18 cellular contexts compared by ENCODE assay signal in the genomic region with DNA sequence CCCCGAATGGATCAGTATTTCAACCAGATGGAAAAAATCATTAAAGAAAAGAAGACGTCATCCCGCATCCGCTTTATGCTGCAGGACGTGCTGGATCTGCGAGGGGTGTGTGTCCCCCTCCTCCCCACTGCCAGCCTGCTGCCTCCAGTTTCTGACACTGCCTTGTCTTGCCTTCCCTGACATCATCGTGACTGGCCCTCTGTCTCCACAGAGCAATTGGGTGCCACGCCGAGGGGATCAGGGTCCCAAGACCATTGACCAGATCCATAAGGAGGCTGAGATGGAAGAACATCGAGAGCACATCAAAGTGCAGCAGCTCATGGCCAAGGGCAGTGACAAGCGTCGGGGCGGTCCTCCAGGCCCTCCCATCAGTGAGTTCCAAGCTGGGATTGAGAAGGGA. TPM values are rescaled to one million over a fixed set of nuclear protein-coding genes. Genes with fewer than 3 reads are reported as not detected.
A peak's percentile ranks its signal among the peaks of the same experiment; 100 is the strongest.
DNase-seq lines count a peak whose midpoint lies in the region; ATAC-seq and TF ChIP-seq lines count a peak whose summit lies in the region.
"Had no signal": no experiment of that assay in that cellular context is flagged by ENCODE, and none has a peak within 500 bp of the region (broad histone marks: within the 10 kb centered on the region; RNA-seq: fewer than 3 reads in every experiment).

No MANE protein-coding gene starts in this region.

- H3K27ac ChIP-seq in RWPE1 (peak overlapping the region; percentile 26), osteoblast (ENCODE audit: low read depth, low read length) (no peak overlapping the region)
- H3K27ac ChIP-seq: pancreas, SJSA1 had no signal

- no peaks in the 10 kb centered on the region for H3K27me3 ChIP-seq in osteoblast (ENCODE audit: insufficient read depth, low read length)
- H3K27me3 ChIP-seq: pancreas, SJSA1, testis had no signal

- POLR2A ChIA-PET in RWPE1 (lab: Yijun Ruan, JAX; ENCODE audit: low non-redundant PET), result no interaction called here

- H3K36me3 Mint-ChIP-seq in activated naive CD4-positive, alpha-beta T cell treated with anti-CD3 and anti-CD28 coated beads, Interleukin-2, amount 50 U/mL, for 24 hours, result peaks cover 40% of the 10 kb centered on the region

- no peak overlapping the region for H3K27ac Mint-ChIP-seq in activated naive CD4-positive, alpha-beta T cell treated with anti-CD3 and anti-CD28 coated beads, Interleukin-2, amount 50 U/mL, for 24 hours

- H3K27me3 Mint-ChIP-seq in activated naive CD4-positive, alpha-beta T cell treated with anti-CD3 and anti-CD28 coated beads, Interleukin-2, amount 50 U/mL, for 24 hours, result no peaks in the 10 kb centered on the region

- peaks cover 100% of the 10 kb centered on the region for H3K36me3 ChIP-seq in osteoblast (ENCODE audit: insufficient read depth, low read length)

- CTCF ChIA-PET in RWPE1 (lab: Yijun Ruan, JAX), result no interaction called here

- H3K4me1 Mint-ChIP-seq in activated naive CD4-positive, alpha-beta T cell treated with anti-CD3 and anti-CD28 coated beads, Interleukin-2, amount 50 U/mL, for 24 hours, result peaks cover 15% of the 10 kb centered on the region

- H3K9me3 Mint-ChIP-seq in activated naive CD4-positive, alpha-beta T cell treated with anti-CD3 and anti-CD28 coated beads, Interleukin-2, amount 50 U/mL, for 24 hours, result no peaks in the 10 kb centered on the region

- DNase-seq in activated naive CD4-positive, alpha-beta T cell (lab: John Stamatoyannopoulos, UW), result no peak
- DNase-seq in RWPE1 (ENCODE audit: low spot score) (no peak), osteoblast (ENCODE audit: insufficient read length, low spot score, missing footprints) (peak; percentile 61), RPMI8226 (no peak)
- DNase-seq: activated CD4-positive, CD25-positive, alpha-beta regulatory T cell treated with anti-CD3 and anti-CD28 coated beads, Interleukin-2, amount 50 U/mL, for 72 hours; activated T-cell treated with anti-CD3 and anti-CD28 coated beads for 4 hours; amygdala; central memory CD4-positive, alpha-beta T cell; effector CD4-positive, alpha-beta T cell; EL; glutamatergic neuron; HCEC 1CT; pancreas; T-helper 9 cell; testis had no signal

- peak overlapping the region; percentile 23 for H3K4me3 Mint-ChIP-seq in activated naive CD4-positive, alpha-beta T cell treated with anti-CD3 and anti-CD28 coated beads, Interleukin-2, amount 50 U/mL, for 24 hours

- no peak overlapping the region for H2AFZ ChIP-seq in osteoblast (ENCODE audit: low read length)

- peaks cover 93% of the 10 kb centered on the region for H3K79me2 ChIP-seq in osteoblast (ENCODE audit: insufficient read depth, low read length)

- TF ChIP-seq CTCF in RWPE1 (conservative IDR thresholded peaks at IDR 0.05; ENCODE audit: low read depth), result no peak
- no peak for TF ChIP-seq CTCF in osteoblast (IDR thresholded peaks at IDR 0.05; ENCODE audit: extremely low read depth, low read depth, low read length)

- H4K20me1 ChIP-seq in osteoblast (ENCODE audit: insufficient read depth, low read length), result peaks cover 75% of the 10 kb centered on the region

- H3K4me2 ChIP-seq in osteoblast (ENCODE audit: insufficient read depth, low read length), result no peak overlapping the region

- ATAC-seq in GM18873 (IDR thresholded peaks at IDR 0.05; ENCODE audit: low FRiP score, unreplicated experiment), result no peak
- ATAC-seq: pancreas had no signal

- no peak overlapping the region for H3K4me3 ChIP-seq in osteoblast (ENCODE audit: insufficient read depth, low read length)
- H3K4me3 ChIP-seq: pancreas, SJSA1, testis had no signal

- H3K4me1 ChIP-seq in osteoblast (ENCODE audit: insufficient read depth, low read length), result peaks cover 10% of the 10 kb centered on the region

- H3K9me3 ChIP-seq in osteoblast (ENCODE audit: low read depth, low read length), result no peaks in the 10 kb centered on the region
- H3K9me3 ChIP-seq: pancreas, SJSA1, testis had no signal

RNA-seq across cellular contexts. Expression of a gene that starts 10.9 kb away (rescaled TPM):
- total RNA-seq in osteoblast, result 215 and 245 TPM in 2 replicates

RNA-seq across cellular contexts. Expression of a gene that starts 12.1 kb away (rescaled TPM):
- total RNA-seq in osteoblast, result 9.8 and 10.6 TPM in 2 replicates

RNA-seq across cellular contexts. Expression of a gene that starts 26.2 kb away (rescaled TPM):
- total RNA-seq in osteoblast, result 259 and 301 TPM in 2 replicates

RNA-seq across cellular contexts. Expression of a gene that starts 36.1 kb away (rescaled TPM):
- total RNA-seq in osteoblast, result 3.2 and 4.3 TPM in 2 replicates

RNA-seq across cellular contexts. Expression of a gene that starts 36.2 kb away (rescaled TPM):
- 47.4 and 61.2 TPM in 2 replicates for total RNA-seq in osteoblast
